Comparison of ENCODE assay signal across 10 cellular contexts in the genomic region with DNA sequence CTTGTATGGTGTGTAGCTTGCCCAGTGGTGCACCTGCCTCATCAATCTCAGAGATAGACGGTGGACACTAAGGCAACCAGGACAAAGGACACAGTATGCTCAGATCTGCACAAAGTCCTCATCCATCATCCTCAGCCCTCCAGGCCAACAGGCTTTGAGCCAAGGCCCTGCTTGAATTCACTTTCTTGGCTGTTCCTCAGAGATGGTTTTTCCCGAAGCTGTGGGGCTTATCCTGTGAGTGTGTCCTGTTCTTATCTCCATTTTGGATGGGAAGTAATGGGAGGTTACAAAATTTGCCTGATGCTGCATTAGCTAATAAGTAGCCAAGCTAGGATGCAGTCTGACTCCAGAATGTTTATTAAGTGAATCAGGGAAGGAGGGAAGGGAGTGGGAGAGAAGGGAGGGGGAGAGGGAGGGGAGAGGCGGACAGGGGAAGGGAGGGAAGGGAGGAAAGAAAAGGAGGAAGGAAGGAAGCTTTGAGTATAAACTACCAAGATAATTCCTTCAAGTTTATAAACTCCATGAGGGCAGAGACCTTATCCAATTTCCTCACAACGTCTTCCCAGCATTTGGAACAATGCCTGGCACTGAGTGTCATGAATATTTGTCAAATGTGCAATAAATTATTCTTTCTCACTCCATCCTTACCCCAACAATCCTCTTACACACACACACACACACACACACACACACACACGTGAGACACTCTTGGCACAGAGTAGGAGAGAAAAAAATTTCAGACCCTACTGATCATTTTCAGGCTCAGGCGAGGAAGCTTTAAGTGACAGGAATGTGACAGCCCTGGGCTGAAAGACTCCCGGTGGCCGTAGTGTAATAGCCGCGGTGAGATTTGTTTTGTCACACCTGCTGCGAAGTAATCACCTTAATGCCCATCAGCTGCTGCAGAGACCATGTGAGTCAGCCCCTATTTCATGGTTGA.
DNase-seq lines count a peak whose midpoint lies in the region; ATAC-seq and TF ChIP-seq lines count a peak whose summit lies in the region.
"Had no signal": no experiment of that assay in that cellular context is flagged by ENCODE, and none has a peak within 500 bp of the region (broad histone marks: within the 10 kb centered on the region; RNA-seq: fewer than 3 reads in every experiment).

No MANE protein-coding gene starts in this region.

- peaks cover 5% of the 10 kb centered on the region for H3K36me3 Mint-ChIP-seq in activated T-helper 1 cell treated with anti-CD3 and anti-CD28 coated beads, Interleukin-12 subunit alpha, Interleukin-12 subunit beta, Interleukin-2, Interleukin-4 antibody, amounts not matched to agents 30 ng/mL and 10 ng/mL and 1 ng/mL, durations not matched to agents 14 hours and 24 hours and 36 hours (ENCODE audit: low read depth)

- TF ChIP-seq EP300 in sigmoid colon (IDR thresholded peaks at IDR 0.05), result no peak

- TF ChIP-seq POLR2A in body of pancreas (IDR thresholded peaks at IDR 0.05) (no peak), sigmoid colon (IDR thresholded peaks at IDR 0.05) (no peak)

- no peak overlapping the region for H3K4me3 Mint-ChIP-seq in activated T-helper 1 cell treated with anti-CD3 and anti-CD28 coated beads, Interleukin-12 subunit alpha, Interleukin-12 subunit beta, Interleukin-2, Interleukin-4 antibody, amounts not matched to agents 30 ng/mL and 10 ng/mL and 1 ng/mL, durations not matched to agents 14 hours and 24 hours and 36 hours

- H3K27me3 Mint-ChIP-seq in activated T-helper 1 cell treated with anti-CD3 and anti-CD28 coated beads, Interleukin-12 subunit alpha, Interleukin-12 subunit beta, Interleukin-2, Interleukin-4 antibody, amounts not matched to agents 30 ng/mL and 10 ng/mL and 1 ng/mL, durations not matched to agents 14 hours and 24 hours and 36 hours (ENCODE audit: insufficient read depth), result no peaks in the 10 kb centered on the region

- intact Hi-C loops in body of pancreas (cut with DNase I) (no loop called here), sigmoid colon (cut with DNase I) (no loop called here)
- intact Hi-C loops in activated T-helper 1 cell treated with anti-CD3 and anti-CD28 coated beads, Interleukin-12 subunit alpha, Interleukin-12 subunit beta, Interleukin-2, Interleukin-4 antibody, amounts not matched to agents 30 ng/mL and 10 ng/mL and 1 ng/mL, durations not matched to agents 14 hours and 24 hours and 36 hours (cut with micrococcal nuclease), result no loop called here

- DNase-seq in GM04503 (ENCODE audit: low read depth) (peak; percentile 31), body of pancreas (peak; percentile 14 to 34 (median 29)), iris pigment epithelial cell (ENCODE audit: low read depth) (peak; percentile 27), sigmoid colon (peak; percentile 72), DMS153 (lab: John Stamatoyannopoulos, UW) (no peak), amniotic stem cell (lab: John Stamatoyannopoulos, UW) (no peak), SW480 (ENCODE audit: low spot score) (no peak)
- no peak for DNase-seq in activated T-helper 1 cell treated with anti-CD3 and anti-CD28 coated beads, Interleukin-12 subunit alpha, Interleukin-12 subunit beta, Interleukin-2, Interleukin-4 antibody, amounts not matched to agents 30 ng/mL and 10 ng/mL and 1 ng/mL, durations not matched to agents 14 hours and 24 hours and 36 hours (ENCODE audit: low spot score)
- DNase-seq: mammary epithelial cell had no signal

- 48 to 55% methylated on average over 10 to 11 of the region's 11 CpGs for WGBS in body of pancreas, 2 donors
- WGBS in sigmoid colon, 2 donors, result 38 to 54% methylated on average over 11 of the region's 11 CpGs

- peaks cover 31% of the 10 kb centered on the region for H3K4me1 Mint-ChIP-seq in activated T-helper 1 cell treated with anti-CD3 and anti-CD28 coated beads, Interleukin-12 subunit alpha, Interleukin-12 subunit beta, Interleukin-2, Interleukin-4 antibody, amounts not matched to agents 30 ng/mL and 10 ng/mL and 1 ng/mL, durations not matched to agents 14 hours and 24 hours and 36 hours (ENCODE audit: low read depth)

- H3K4me3 ChIP-seq in body of pancreas, result no peak overlapping the region
- H3K4me3 ChIP-seq in sigmoid colon, result no peak overlapping the region
- H3K4me3 ChIP-seq: coronary artery had no signal

- no peak for TF ChIP-seq CTCF in body of pancreas (IDR thresholded peaks at IDR 0.05)
- no peak for TF ChIP-seq CTCF in sigmoid colon (IDR thresholded peaks at IDR 0.05)

- no peaks in the 10 kb centered on the region for H3K36me3 ChIP-seq in body of pancreas (replicated peaks in 1 of 2; ENCODE audit: insufficient read depth in 1 of 2, low read depth in 2 of 2)
- H3K36me3 ChIP-seq in sigmoid colon, result peaks cover 0 to 11% (median 2%) of the 10 kb centered on the region in 4 donors

- H3K9me3 ChIP-seq in body of pancreas (no peaks in the 10 kb centered on the region), sigmoid colon (no peaks in the 10 kb centered on the region)

- H3K4me1 ChIP-seq in body of pancreas (no peaks in the 10 kb centered on the region), sigmoid colon (peaks cover 0 to 42% (median 40%) of the 10 kb centered on the region in 4 donors)

- no peaks in the 10 kb centered on the region for H3K27me3 ChIP-seq in body of pancreas
- no peaks in the 10 kb centered on the region for H3K27me3 ChIP-seq in sigmoid colon

- H3K27ac ChIP-seq in body of pancreas, result peak overlapping the region in 3 of 4 donors; percentile 3 to 19 (median 18)
- H3K27ac ChIP-seq in sigmoid colon, result peak overlapping the region; percentile 36 to 69 (median 62)

- H3K27ac Mint-ChIP-seq in activated T-helper 1 cell treated with anti-CD3 and anti-CD28 coated beads, Interleukin-12 subunit alpha, Interleukin-12 subunit beta, Interleukin-2, Interleukin-4 antibody, amounts not matched to agents 30 ng/mL and 10 ng/mL and 1 ng/mL, durations not matched to agents 14 hours and 24 hours and 36 hours, result no peak overlapping the region

- no peaks in the 10 kb centered on the region for H3K9me3 Mint-ChIP-seq in activated T-helper 1 cell treated with anti-CD3 and anti-CD28 coated beads, Interleukin-12 subunit alpha, Interleukin-12 subunit beta, Interleukin-2, Interleukin-4 antibody, amounts not matched to agents 30 ng/mL and 10 ng/mL and 1 ng/mL, durations not matched to agents 14 hours and 24 hours and 36 hours

- ATAC-seq in body of pancreas, result peak; percentile 50

Comparison
In these comparisons a context has a peak if more than half of its experiments do, and no peak if none do; other contexts are left out.
1. DNase-seq: peak in GM04503 (single experiment), body of pancreas (4 of 4), iris pigment epithelial cell (single experiment) and sigmoid colon (single experiment); none in DMS153 (single experiment), amniotic stem cell (single experiment), SW480 (single experiment) and activated T-helper 1 cell treated with anti-CD3 and anti-CD28 coated beads, Interleukin-12 subunit alpha, Interleukin-12 subunit beta, Interleukin-2, Interleukin-4 antibody, amounts not matched to agents 30 ng/mL and 10 ng/mL and 1 ng/mL, durations not matched to agents 14 hours and 24 hours and 36 hours (single experiment).